1 cellular context compared by ENCODE assay signal in the genomic region with DNA sequence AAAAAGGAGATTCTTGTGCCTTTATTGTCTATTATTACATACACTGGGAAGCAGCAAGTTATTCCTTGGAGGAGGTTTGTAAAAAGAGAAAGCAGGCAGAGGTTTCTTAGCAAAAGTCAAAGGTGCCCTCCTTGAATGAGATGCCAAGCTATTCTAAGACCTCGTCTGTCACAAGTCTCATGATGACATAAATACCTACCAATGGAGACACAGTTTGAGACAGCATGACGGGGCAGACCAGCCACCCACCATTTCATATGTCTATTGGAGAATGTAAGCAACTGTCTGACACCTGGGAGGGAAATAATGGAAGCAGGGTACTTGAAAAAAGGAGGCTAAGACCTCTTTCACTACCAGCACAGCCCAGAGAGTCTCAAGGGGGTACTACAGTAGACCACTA.
TF ChIP-seq lines count a peak whose summit lies in the region.

No MANE protein-coding gene starts in this region.

TF ChIP-seq in neural cell, 6 proteins besides CTCF, POLR2A, EP300 and RAD21 (continued from another document):
- no peak for TF ChIP-seq REST (IDR thresholded peaks at IDR 0.05; ENCODE audit: borderline replicate concordance)
- TF ChIP-seq MXI1 (conservative IDR thresholded peaks at IDR 0.05; ENCODE audit: poor library complexity, severe bottlenecking): no peak
- TF ChIP-seq SMC3 (conservative IDR thresholded peaks at IDR 0.05; ENCODE audit: poor library complexity): no peak
